ENCODE assay signal across 11 cellular contexts in the genomic region with DNA sequence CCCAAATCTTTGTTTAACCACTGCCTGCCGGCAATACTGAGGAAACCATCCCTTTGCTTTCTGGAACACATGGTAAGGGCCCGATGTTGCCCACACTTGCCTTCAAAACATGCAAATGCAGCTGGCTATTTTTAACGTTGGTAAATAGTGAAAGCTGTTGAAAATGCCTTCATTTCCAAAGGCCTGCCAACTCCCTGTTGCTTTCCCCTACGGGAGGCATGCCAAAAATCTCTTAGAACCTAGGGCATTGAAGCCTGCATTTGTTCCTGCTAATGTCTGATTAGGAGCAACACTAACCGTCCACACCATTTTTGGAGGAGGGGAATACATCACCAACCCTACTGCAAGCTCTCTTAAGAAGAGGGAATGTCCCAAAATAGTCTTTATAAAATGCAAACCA.
DNase-seq lines count a peak whose midpoint lies in the region; ATAC-seq and TF ChIP-seq lines count a peak whose summit lies in the region.
"Had no signal": no experiment of that assay in that cellular context is flagged by ENCODE, and none has a peak within 500 bp of the region (broad histone marks: within the 10 kb centered on the region; RNA-seq: fewer than 3 reads in every experiment).

No MANE protein-coding gene starts in this region.

- H3K27me3 ChIP-seq in right lobe of liver (no peaks in the 10 kb centered on the region), esophagus squamous epithelium (no peaks in the 10 kb centered on the region)

- DNase-seq in AG10803 (ENCODE audit: low read depth) (peak; percentile 17), NCI-H2029 treated with DMSO at 0.1 percent for 48 hours (lab: John Stamatoyannopoulos, UW) (peak; percentile 89), right lobe of liver (peak in 1 of 3 donors; percentile 71), T-helper 2 cell (no peak), esophagus squamous epithelium (lab: John Stamatoyannopoulos, UW) (no peak)
- no peak for DNase-seq in activated CD8-positive, alpha-beta T cell treated with anti-CD3 and anti-CD28 coated beads for 36 hours
- DNase-seq: activated CD8-positive, alpha-beta T cell treated with anti-CD3 and anti-CD28 coated beads, Interleukin-2, amount 10 ng/mL, durations not matched to agents 7 days and 5 days; activated effector memory CD4-positive, alpha-beta T cell treated with Interleukin-2 at 50 U/mL for 16 hours; NCI-H82 had no signal

- H3K9me3 ChIP-seq in right lobe of liver: no peaks in the 10 kb centered on the region
- H3K9me3 ChIP-seq in esophagus squamous epithelium: no peaks in the 10 kb centered on the region

- CTCF ChIA-PET in activated CD8-positive, alpha-beta T cell treated with anti-CD3 and anti-CD28 coated beads for 36 hours (lab: Charles Lee): interaction anchor here (1.8 kb wide), 1 partner anchor 12 kb away, joined by 3 read pairs; no protein-coding TSS in a partner anchor

- TF ChIP-seq POLR2A in right lobe of liver (IDR thresholded peaks at IDR 0.05) (no peak), esophagus squamous epithelium (IDR thresholded peaks at IDR 0.05) (no peak)

- intact Hi-C loops in right lobe of liver (cut with DNase I) (no loop called here), esophagus squamous epithelium (cut with DNase I) (no loop called here)
- intact Hi-C loops in activated CD8-positive, alpha-beta T cell treated with anti-CD3 and anti-CD28 coated beads for 36 hours (cut with micrococcal nuclease): no loop called here

- H3K27ac ChIP-seq in right lobe of liver: peak overlapping the region in 2 of 3 donors; percentile 61 to 69
- H3K27ac ChIP-seq in esophagus squamous epithelium: no peak overlapping the region

- H3K4me3 Mint-ChIP-seq in brain: peak overlapping the region in 1 of 5 experiments; percentile 43
- H3K4me3 Mint-ChIP-seq in activated CD8-positive, alpha-beta T cell treated with anti-CD3 and anti-CD28 coated beads for 36 hours: no peak overlapping the region
- H3K4me3 Mint-ChIP-seq: activated CD8-positive, alpha-beta T cell treated with anti-CD3 and anti-CD28 coated beads, Interleukin-2, amount 10 ng/mL, durations not matched to agents 7 days and 5 days had no signal

- POLR2A ChIA-PET in activated CD8-positive, alpha-beta T cell treated with anti-CD3 and anti-CD28 coated beads for 36 hours (lab: Charles Lee): interaction anchor here (0.6 kb wide), 1 partner anchor 9 kb away, joined by 3 read pairs; no protein-coding TSS in a partner anchor

- peaks cover 0 to 14% (median 0%) of the 10 kb centered on the region in 5 experiments for H3K9me3 Mint-ChIP-seq in brain
- peaks cover 3% of the 10 kb centered on the region for H3K9me3 Mint-ChIP-seq in activated CD8-positive, alpha-beta T cell treated with anti-CD3 and anti-CD28 coated beads for 36 hours

- peaks cover 3% of the 10 kb centered on the region for H3K36me3 Mint-ChIP-seq in brain
- H3K36me3 Mint-ChIP-seq in activated CD8-positive, alpha-beta T cell treated with anti-CD3 and anti-CD28 coated beads for 36 hours (ENCODE audit: low read depth): no peaks in the 10 kb centered on the region

- ATAC-seq in right lobe of liver (peak; percentile 63 to 74 (median 70)), HG02884 (IDR thresholded peaks at IDR 0.05; ENCODE audit: unreplicated experiment) (no peak)
- no peak for ATAC-seq in activated CD8-positive, alpha-beta T cell treated with anti-CD3 and anti-CD28 coated beads for 36 hours
- ATAC-seq: activated CD8-positive, alpha-beta T cell treated with anti-CD3 and anti-CD28 coated beads, Interleukin-2, amount 10 ng/mL, durations not matched to agents 7 days and 5 days had no signal

- H3K4me1 ChIP-seq in right lobe of liver (peaks cover 0 to 22% (median 8%) of the 10 kb centered on the region in 4 donors), esophagus squamous epithelium (peaks cover 0 to 14% (median 0%) of the 10 kb centered on the region in 3 donors)

- H3K27ac Mint-ChIP-seq in brain: peak overlapping the region in 4 of 5 experiments; percentile 6 to 75 (median 61)
- no peak overlapping the region for H3K27ac Mint-ChIP-seq in activated CD8-positive, alpha-beta T cell treated with anti-CD3 and anti-CD28 coated beads for 36 hours
- H3K27ac Mint-ChIP-seq: activated CD8-positive, alpha-beta T cell treated with anti-CD3 and anti-CD28 coated beads, Interleukin-2, amount 10 ng/mL, durations not matched to agents 7 days and 5 days had no signal

- H3K4me1 Mint-ChIP-seq in brain: peaks cover 33% of the 10 kb centered on the region
- H3K4me1 Mint-ChIP-seq in activated CD8-positive, alpha-beta T cell treated with anti-CD3 and anti-CD28 coated beads for 36 hours (ENCODE audit: low read depth): no peaks in the 10 kb centered on the region

- H3K4me3 ChIP-seq in AG10803 (ENCODE audit: low read length) (no peak overlapping the region), right lobe of liver (no peak overlapping the region), esophagus squamous epithelium (no peak overlapping the region)

- H3K36me3 ChIP-seq in right lobe of liver: no peaks in the 10 kb centered on the region
- no peaks in the 10 kb centered on the region for H3K36me3 ChIP-seq in esophagus squamous epithelium

- H3K27me3 Mint-ChIP-seq in brain: peaks cover 3% of the 10 kb centered on the region
- H3K27me3 Mint-ChIP-seq in activated CD8-positive, alpha-beta T cell treated with anti-CD3 and anti-CD28 coated beads for 36 hours: peaks cover 1% of the 10 kb centered on the region

- 11% methylated on average over 5 of the region's 5 CpGs for WGBS in right lobe of liver (ENCODE audit: insufficient coverage, low coverage, low lambda C conversion rate, missing lambda C conversion rate)
- 11 to 19% methylated on average over 4 to 5 of the region's 5 CpGs for WGBS in esophagus squamous epithelium, 2 donors

- TF ChIP-seq CTCF in AG10803 (conservative IDR thresholded peaks at IDR 0.05; ENCODE audit: low read length) (no peak), brain (conservative IDR thresholded peaks at IDR 0.05) (no peak), right lobe of liver (IDR thresholded peaks at IDR 0.05) (no peak), esophagus squamous epithelium (IDR thresholded peaks at IDR 0.05) (no peak)
- no peak for TF ChIP-seq CTCF in activated CD8-positive, alpha-beta T cell treated with anti-CD3 and anti-CD28 coated beads for 36 hours (IDR thresholded peaks at IDR 0.05)

Comparison
In these comparisons a context has a peak if more than half of its experiments do, and no peak if none do; other contexts are left out.
1. DNase-seq: peak in AG10803 (single experiment) and NCI-H2029 treated with DMSO at 0.1 percent for 48 hours (single experiment); none in activated CD8-positive, alpha-beta T cell treated with anti-CD3 and anti-CD28 coated beads for 36 hours (single experiment), T-helper 2 cell (0 of 5) and esophagus squamous epithelium (single experiment).
2. ATAC-seq: peak in right lobe of liver (4 of 4); none in activated CD8-positive, alpha-beta T cell treated with anti-CD3 and anti-CD28 coated beads for 36 hours (single experiment) and HG02884 (single experiment).
3. H3K27ac ChIP-seq: peak in right lobe of liver (2 of 3); none in esophagus squamous epithelium (0 of 4).